Comparison of ENCODE assay signal across 16 cellular contexts in genomic region chr5:179680780-179681411, GRCh38. TPM values are rescaled to one million over a fixed set of nuclear protein-coding genes. Genes with fewer than 3 reads are reported as not detected.
DNase-seq lines count a peak whose midpoint lies in the region; TF ChIP-seq lines count a peak whose summit lies in the region.
"Had no signal": no experiment of that assay in that cellular context is flagged by ENCODE, and none has a peak within 500 bp of the region (broad histone marks: within the 10 kb centered on the region; RNA-seq: fewer than 3 reads in every experiment).

Gene CBY3, minus strand, starts transcription at chr5:179681034. Its CDS starts 116 bp downstream, at chr5:179680918.

- H3K27me3 Mint-ChIP-seq in T-helper 2 cell treated with Interferon-gamma antibody and Interleukin-4, amounts not matched to agents 5 μg/mL and 100 μg/mL, for 36 hours (ENCODE audit: low read depth) = peaks cover 5% of the 10 kb centered on the region
- H3K27me3 Mint-ChIP-seq in dendritic cell treated with granulocyte-macrophage colony-stimulating factor and Interleukin-4, amounts not matched to agents 40 ng/mL and 50 ng/mL, for 4 days = no peaks in the 10 kb centered on the region
- H3K27me3 Mint-ChIP-seq in osteocyte (ENCODE audit: unreplicated experiment) = no peaks in the 10 kb centered on the region

- H2AFZ ChIP-seq in PC-9 = no peak within 1 kb of the TSS

- H3K4me1 ChIP-seq in PC-9 (replicated peaks; ENCODE audit: insufficient read depth) = peaks cover 31% of the 10 kb centered on the region

- CTCF ChIA-PET in PC-9 (lab: Charles Lee) = no interaction called here

- H3K27ac Mint-ChIP-seq in T-helper 2 cell treated with Interferon-gamma antibody and Interleukin-4, amounts not matched to agents 5 μg/mL and 100 μg/mL, for 36 hours = peak within 1 kb of the TSS; percentile 78
- H3K27ac Mint-ChIP-seq in dendritic cell treated with granulocyte-macrophage colony-stimulating factor and Interleukin-4, amounts not matched to agents 40 ng/mL and 50 ng/mL, for 4 days = peak within 1 kb of the TSS; percentile 76
- no peak within 1 kb of the TSS for H3K27ac Mint-ChIP-seq in osteocyte (ENCODE audit: unreplicated experiment)

- peaks cover 29% of the 10 kb centered on the region for H3K36me3 Mint-ChIP-seq in T-helper 2 cell treated with Interferon-gamma antibody and Interleukin-4, amounts not matched to agents 5 μg/mL and 100 μg/mL, for 36 hours (ENCODE audit: low read depth)
- peaks cover 14% of the 10 kb centered on the region for H3K36me3 Mint-ChIP-seq in dendritic cell treated with granulocyte-macrophage colony-stimulating factor and Interleukin-4, amounts not matched to agents 40 ng/mL and 50 ng/mL, for 4 days (ENCODE audit: low read depth)
- peaks cover 3% of the 10 kb centered on the region for H3K36me3 Mint-ChIP-seq in osteocyte (ENCODE audit: unreplicated experiment)

- H3K27me3 ChIP-seq in PC-9 (ENCODE audit: insufficient read depth, low read depth) = no peaks in the 10 kb centered on the region
- H3K27me3 ChIP-seq: body of pancreas, tibial artery had no signal

- peak within 1 kb of the TSS; percentile 60 for H3K4me3 Mint-ChIP-seq in T-helper 2 cell treated with Interferon-gamma antibody and Interleukin-4, amounts not matched to agents 5 μg/mL and 100 μg/mL, for 36 hours
- H3K4me3 Mint-ChIP-seq in dendritic cell treated with granulocyte-macrophage colony-stimulating factor and Interleukin-4, amounts not matched to agents 40 ng/mL and 50 ng/mL, for 4 days = no peak within 1 kb of the TSS
- H3K4me3 Mint-ChIP-seq in osteocyte (ENCODE audit: unreplicated experiment) = peak within 1 kb of the TSS; percentile 68

- no peaks in the 10 kb centered on the region for H4K20me1 ChIP-seq in PC-9 (ENCODE audit: insufficient read depth)

- H3K9me3 ChIP-seq in PC-9 (ENCODE audit: insufficient read depth, low read depth) = no peaks in the 10 kb centered on the region
- H3K9me3 ChIP-seq: body of pancreas, tibial artery had no signal

- H3K4me2 ChIP-seq in PC-9 = peak within 1 kb of the TSS; percentile 30; the same call in 1 of the 2 replicates

- no peaks in the 10 kb centered on the region for H3K9me2 ChIP-seq in PC-9 (ENCODE audit: insufficient read depth)

- no peaks in the 10 kb centered on the region for H3K36me3 ChIP-seq in PC-9 (ENCODE audit: low read depth)
- H3K36me3 ChIP-seq: tibial artery had no signal

- H3K9me3 Mint-ChIP-seq in T-helper 2 cell treated with Interferon-gamma antibody and Interleukin-4, amounts not matched to agents 5 μg/mL and 100 μg/mL, for 36 hours = no peaks in the 10 kb centered on the region
- peaks cover 7% of the 10 kb centered on the region for H3K9me3 Mint-ChIP-seq in dendritic cell treated with granulocyte-macrophage colony-stimulating factor and Interleukin-4, amounts not matched to agents 40 ng/mL and 50 ng/mL, for 4 days
- no peaks in the 10 kb centered on the region for H3K9me3 Mint-ChIP-seq in osteocyte (ENCODE audit: unreplicated experiment)

- H3F3A ChIP-seq in PC-9 (ENCODE audit: insufficient read depth, low read depth) = peaks cover 21% of the 10 kb centered on the region; the same call in 1 of the 2 replicates

- H3K4me3 ChIP-seq in PC-9 = no peak within 1 kb of the TSS
- H3K4me3 ChIP-seq: body of pancreas had no signal

- BruUV-seq in PC-9 (replicated peaks; lab: Mats Ljungman, UMichigan) = no TSS peak

- peaks cover 23% of the 10 kb centered on the region for H3K4me1 Mint-ChIP-seq in T-helper 2 cell treated with Interferon-gamma antibody and Interleukin-4, amounts not matched to agents 5 μg/mL and 100 μg/mL, for 36 hours (ENCODE audit: low read depth)
- peaks cover 53% of the 10 kb centered on the region for H3K4me1 Mint-ChIP-seq in dendritic cell treated with granulocyte-macrophage colony-stimulating factor and Interleukin-4, amounts not matched to agents 40 ng/mL and 50 ng/mL, for 4 days (ENCODE audit: low read depth)
- H3K4me1 Mint-ChIP-seq in osteocyte (ENCODE audit: unreplicated experiment) = peaks cover 26% of the 10 kb centered on the region

- TF ChIP-seq CTCF in PC-9 (conservative IDR thresholded peaks at IDR 0.05) = no peak
- TF ChIP-seq CTCF in osteocyte (IDR thresholded peaks at IDR 0.05) = no peak

- intact Hi-C loops in PC-9 (cut with micrococcal nuclease; ENCODE audit: unreplicated experiment) = no loop called here
- intact Hi-C loops in dendritic cell treated with granulocyte-macrophage colony-stimulating factor and Interleukin-4, amounts not matched to agents 40 ng/mL and 50 ng/mL, for 4 days (cut with micrococcal nuclease) = no loop called here

- H3K27ac ChIP-seq in PC-9 = no peak within 1 kb of the TSS
- H3K27ac ChIP-seq: tibial artery had no signal

- no peak for DNase-seq in T-helper 2 cell treated with Interferon-gamma antibody and Interleukin-4, amounts not matched to agents 5 μg/mL and 100 μg/mL, for 36 hours (ENCODE audit: low spot score)
- DNase-seq in T-helper 2 cell (no peak), PC-9 (peak; percentile 33 to 69), osteocyte (ENCODE audit: extremely low spot score, unreplicated experiment) (no peak), amygdala (lab: John Stamatoyannopoulos, UW) (no peak), MV-4-11 (lab: John Stamatoyannopoulos, UW) (no peak), middle frontal gyrus (ENCODE audit: extremely low spot score, low spot score) (no peak)
- DNase-seq: activated CD4-positive, CD25-positive, alpha-beta regulatory T cell treated with anti-CD3 and anti-CD28 coated beads, Interleukin-2, amount 50 U/mL, for 72 hours; body of pancreas; kidney; RPMI8226; stimulated activated CD4-positive, alpha-beta T cell treated with anti-CD3 and anti-CD28 coated beads, Interleukin-4, amount 100 ng/mL, for 4 hours; tibial artery had no signal

- POLR2A ChIA-PET in PC-9 (lab: Charles Lee; ENCODE audit: unreplicated experiment) = interaction anchor here (0.5 kb wide), 1 partner anchor 14 kb away, joined by 10 read pairs; no protein-coding TSS in a partner anchor

- peaks cover 23% of the 10 kb centered on the region for H3K79me2 ChIP-seq in PC-9 (ENCODE audit: low read depth)

RNA-seq across cellular contexts. Expression of gene CBY3, which starts in this region (rescaled TPM):
- total RNA-seq in PC-9 (2021) (not detected in 2 replicates), osteocyte (not detected in 2 replicates)
- total RNA-seq: body of pancreas, Daoy, esophagus mucosa, kidney had no signal

Comparison
In these comparisons a context has a peak if more than half of its experiments do, and no peak if none do; other contexts are left out.
1. Peak in DNase-seq and H3K4me2 ChIP-seq in PC-9; RNA of the gene not detected or under 1 TPM.